Comparison of ENCODE assay signal across 1 cellular context in the genomic region with DNA sequence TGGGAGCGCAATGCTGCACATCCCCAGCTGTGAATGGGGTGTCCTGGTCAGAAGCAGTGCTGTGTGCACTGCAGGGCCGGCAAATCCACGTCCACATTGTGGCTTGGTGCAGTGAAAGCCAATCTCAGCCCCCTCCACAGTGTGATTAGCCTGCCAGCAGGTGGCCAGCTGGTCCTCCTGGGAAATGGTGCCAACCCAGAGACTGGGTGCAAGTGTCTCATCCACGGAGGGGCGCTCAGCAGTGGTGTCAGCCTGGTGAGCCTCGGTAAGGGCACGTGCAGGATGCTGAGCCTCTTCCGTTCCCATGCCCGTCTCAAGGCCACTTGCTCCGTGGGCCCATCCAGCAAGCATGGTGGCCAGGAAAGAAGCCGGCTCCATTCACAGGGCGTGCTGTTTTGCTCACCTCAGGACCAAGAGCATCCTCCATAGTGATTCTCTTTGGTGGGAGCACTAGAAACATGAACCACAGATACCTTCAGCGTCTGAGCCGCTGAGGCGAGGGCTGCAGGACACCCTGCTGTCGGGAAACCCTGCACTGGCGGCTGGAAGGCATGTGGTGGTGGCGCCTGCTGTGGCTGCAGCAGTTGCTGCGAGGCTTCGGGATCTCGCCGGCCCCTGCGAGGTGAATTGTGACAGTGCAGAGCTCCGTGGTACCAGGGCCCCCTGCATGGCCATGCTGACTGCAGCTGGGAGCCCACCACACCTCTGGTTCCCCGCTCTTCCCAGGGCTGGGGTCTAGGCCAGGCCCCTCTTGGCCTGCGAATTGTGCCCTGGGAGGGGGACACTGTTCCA.
TF ChIP-seq lines count a peak whose summit lies in the region.

No MANE protein-coding gene starts in this region.

TF ChIP-seq in A549, 52 proteins besides CTCF, POLR2A, EP300 and RAD21 (continued from another document):
- TF ChIP-seq, protein P1, sequence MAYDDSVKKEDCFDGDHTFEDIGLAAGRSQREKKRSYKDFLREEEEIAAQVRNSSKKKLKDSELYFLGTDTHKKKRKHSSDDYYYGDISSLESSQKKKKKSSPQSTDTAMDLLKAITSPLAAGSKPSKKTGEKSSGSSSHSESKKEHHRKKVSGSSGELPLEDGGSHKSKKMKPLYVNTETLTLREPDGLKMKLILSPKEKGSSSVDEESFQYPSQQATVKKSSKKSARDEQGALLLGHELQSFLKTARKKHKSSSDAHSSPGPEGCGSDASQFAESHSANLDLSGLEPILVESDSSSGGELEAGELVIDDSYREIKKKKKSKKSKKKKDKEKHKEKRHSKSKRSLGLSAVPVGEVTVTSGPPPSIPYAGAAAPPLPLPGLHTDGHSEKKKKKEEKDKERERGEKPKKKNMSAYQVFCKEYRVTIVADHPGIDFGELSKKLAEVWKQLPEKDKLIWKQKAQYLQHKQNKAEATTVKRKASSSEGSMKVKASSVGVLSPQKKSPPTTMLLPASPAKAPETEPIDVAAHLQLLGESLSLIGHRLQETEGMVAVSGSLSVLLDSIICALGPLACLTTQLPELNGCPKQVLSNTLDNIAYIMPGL (CRISPR knock-in tag; IDR thresholded peaks at IDR 0.05; ENCODE audit: borderline replicate concordance), result no peak
- no peak for TF ChIP-seq SMC3 (IDR thresholded peaks at IDR 0.05)
- TF ChIP-seq MYC (IDR thresholded peaks at IDR 0.05; ENCODE audit: borderline replicate concordance, low read length), result no peak
- TF ChIP-seq KDM1A (IDR thresholded peaks at IDR 0.05; ENCODE audit: low read depth), result no peak
TF ChIP-seq in A549: peak in this region for 0.
